Comparison of ENCODE assay signal across 8 cellular contexts in the genomic region with DNA sequence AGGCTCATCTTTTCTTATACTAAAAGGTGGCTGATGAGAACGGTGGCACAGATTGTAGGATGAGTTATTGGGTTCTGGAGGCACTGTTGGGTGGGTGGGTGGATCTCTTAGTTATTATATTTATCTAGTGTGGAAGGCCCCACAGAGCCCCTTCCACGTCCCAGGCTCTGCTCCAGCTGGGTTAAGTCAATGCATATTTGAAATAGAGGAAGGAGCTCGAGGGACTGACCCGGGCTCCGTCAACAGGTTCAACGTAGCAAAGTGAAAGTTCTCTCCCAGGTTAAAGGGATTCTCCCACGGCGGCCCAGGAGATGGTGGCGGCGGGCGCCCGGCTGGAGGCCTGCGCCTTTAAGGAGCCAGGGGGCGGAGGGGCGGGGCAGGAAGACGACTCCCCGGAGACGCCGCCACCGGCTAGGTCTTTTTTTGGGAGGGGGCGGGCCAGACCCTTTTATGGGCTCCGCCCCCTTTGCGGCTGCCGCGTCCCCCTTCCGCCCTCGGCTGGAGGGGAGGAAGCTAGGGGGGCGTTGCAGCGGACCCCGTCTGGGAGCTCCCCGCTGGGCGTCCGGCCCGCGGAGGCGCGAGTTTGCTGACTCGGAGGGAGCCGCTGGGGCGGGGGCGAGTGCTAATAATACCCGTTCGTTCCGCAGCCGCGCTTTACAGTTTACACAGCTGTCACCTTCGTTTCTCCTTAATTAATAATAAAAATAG. TPM values are rescaled to one million over a fixed set of nuclear protein-coding genes. Genes with fewer than 3 reads are reported as not detected.
DNase-seq lines count a peak whose midpoint lies in the region; ATAC-seq and TF ChIP-seq lines count a peak whose summit lies in the region.

No MANE protein-coding gene starts in this region.

- TF ChIP-seq RAD21 in liver (IDR thresholded peaks at IDR 0.05): peak in 1 of 2 donors; percentile 38

- peak overlapping the region; percentile 24 to 90 for H3K9ac ChIP-seq in liver (ENCODE audit: low read depth in 1 of 2, low read length in 2 of 2)

- H3K27me3 ChIP-seq in liver (ENCODE audit: control insufficient read depth in 4 of 4, insufficient read depth in 4 of 4, low read length in 3 of 4): no peaks in the 10 kb centered on the region

- under 1% methylated on average over 47 of the region's 47 CpGs for WGBS in liver

- peaks cover 0 to 3% (median under 1%) of the 10 kb centered on the region in 4 donors for H3K36me3 ChIP-seq in liver (ENCODE audit: control insufficient read depth in 4 of 4, insufficient read depth in 3 of 4, low read depth in 1 of 4, low read length in 3 of 4)

- DNase-seq in Ammon's horn (ENCODE audit: low spot score) (peak; percentile 87), NCI-H510A treated with DMSO at 0.1 percent for 48 hours (lab: John Stamatoyannopoulos, UW) (peak; percentile 95), dedifferentiated amniotic fluid mesenchymal stem cell (ENCODE audit: extremely low spot score) (peak; percentile 74)
- DNase-seq in activated CD4-positive, alpha-beta T cell treated with anti-CD3 and anti-CD28 coated beads for 48 hours: peak; percentile 95
- DNase-seq in stimulated activated CD4-positive, alpha-beta T cell treated with anti-CD3 and anti-CD28 coated beads, Interleukin-4, amount 100 ng/mL, for 1 hour: peak; percentile 94

- H3K4me1 ChIP-seq in liver (ENCODE audit: control insufficient read depth in 4 of 4, insufficient read depth in 4 of 4, low read length in 3 of 4): peaks cover 1 to 23% (median 11%) of the 10 kb centered on the region in 4 donors

- TF ChIP-seq CTCF in liver (IDR thresholded peaks at IDR 0.05; ENCODE audit: low read depth, low read length, missing input control): no peak

- TF ChIP-seq POLR2A in GM19193 (IDR thresholded peaks at IDR 0.05; ENCODE audit: extremely low read depth, insufficient read depth, insufficient read length): peak; percentile 19

- peak overlapping the region; percentile 77 to 90 (median 82) for H3K4me3 ChIP-seq in liver (ENCODE audit: low read depth in 1 of 3, low read length in 3 of 3)

- peak overlapping the region; percentile 82 to 90 for H3K27ac ChIP-seq in liver (ENCODE audit: low read depth in 1 of 2, low read length in 2 of 2)

- ATAC-seq in HG03432 (IDR thresholded peaks at IDR 0.05; ENCODE audit: unreplicated experiment): peak; percentile 72

- H3K9me3 ChIP-seq in liver (ENCODE audit: control insufficient read depth in 4 of 4, low read length in 3 of 4): no peaks in the 10 kb centered on the region

TF ChIP-seq in liver, 16 proteins besides CTCF, POLR2A, EP300 and RAD21:
- TF ChIP-seq HNF4A (conservative IDR thresholded peaks at IDR 0.05): peak; percentile 47 to 60
- TF ChIP-seq, protein P1, sequence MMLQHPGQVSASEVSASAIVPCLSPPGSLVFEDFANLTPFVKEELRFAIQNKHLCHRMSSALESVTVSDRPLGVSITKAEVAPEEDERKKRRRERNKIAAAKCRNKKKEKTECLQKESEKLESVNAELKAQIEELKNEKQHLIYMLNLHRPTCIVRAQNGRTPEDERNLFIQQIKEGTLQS (IDR thresholded peaks at IDR 0.05): no peak
- TF ChIP-seq, protein P2, sequence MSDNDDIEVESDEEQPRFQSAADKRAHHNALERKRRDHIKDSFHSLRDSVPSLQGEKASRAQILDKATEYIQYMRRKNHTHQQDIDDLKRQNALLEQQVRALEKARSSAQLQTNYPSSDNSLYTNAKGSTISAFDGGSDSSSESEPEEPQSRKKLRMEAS (IDR thresholded peaks at IDR 0.05): no peak
- TF ChIP-seq YY1 (IDR thresholded peaks at IDR 0.05): peak; percentile 66
- TF ChIP-seq, protein P3, sequence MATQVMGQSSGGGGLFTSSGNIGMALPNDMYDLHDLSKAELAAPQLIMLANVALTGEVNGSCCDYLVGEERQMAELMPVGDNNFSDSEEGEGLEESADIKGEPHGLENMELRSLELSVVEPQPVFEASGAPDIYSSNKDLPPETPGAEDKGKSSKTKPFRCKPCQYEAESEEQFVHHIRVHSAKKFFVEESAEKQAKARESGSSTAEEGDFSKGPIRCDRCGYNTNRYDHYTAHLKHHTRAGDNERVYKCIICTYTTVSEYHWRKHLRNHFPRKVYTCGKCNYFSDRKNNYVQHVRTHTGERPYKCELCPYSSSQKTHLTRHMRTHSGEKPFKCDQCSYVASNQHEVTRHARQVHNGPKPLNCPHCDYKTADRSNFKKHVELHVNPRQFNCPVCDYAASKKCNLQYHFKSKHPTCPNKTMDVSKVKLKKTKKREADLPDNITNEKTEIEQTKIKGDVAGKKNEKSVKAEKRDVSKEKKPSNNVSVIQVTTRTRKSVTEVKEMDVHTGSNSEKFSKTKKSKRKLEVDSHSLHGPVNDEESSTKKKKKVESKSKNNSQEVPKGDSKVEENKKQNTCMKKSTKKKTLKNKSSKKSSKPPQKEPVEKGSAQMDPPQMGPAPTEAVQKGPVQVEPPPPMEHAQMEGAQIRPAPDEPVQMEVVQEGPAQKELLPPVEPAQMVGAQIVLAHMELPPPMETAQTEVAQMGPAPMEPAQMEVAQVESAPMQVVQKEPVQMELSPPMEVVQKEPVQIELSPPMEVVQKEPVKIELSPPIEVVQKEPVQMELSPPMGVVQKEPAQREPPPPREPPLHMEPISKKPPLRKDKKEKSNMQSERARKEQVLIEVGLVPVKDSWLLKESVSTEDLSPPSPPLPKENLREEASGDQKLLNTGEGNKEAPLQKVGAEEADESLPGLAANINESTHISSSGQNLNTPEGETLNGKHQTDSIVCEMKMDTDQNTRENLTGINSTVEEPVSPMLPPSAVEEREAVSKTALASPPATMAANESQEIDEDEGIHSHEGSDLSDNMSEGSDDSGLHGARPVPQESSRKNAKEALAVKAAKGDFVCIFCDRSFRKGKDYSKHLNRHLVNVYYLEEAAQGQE (IDR thresholded peaks at IDR 0.05): peak; percentile 59
- no peak for TF ChIP-seq FOXA2 (IDR thresholded peaks at IDR 0.05)
- TF ChIP-seq RXRA (IDR thresholded peaks at IDR 0.05): peak; percentile 42 to 53
- TF ChIP-seq JUND (IDR thresholded peaks at IDR 0.05): peak in 1 of 2 donors; percentile 75
- no peak for TF ChIP-seq TAF1 (conservative IDR thresholded peaks at IDR 0.05)
- TF ChIP-seq HNF4G (IDR thresholded peaks at IDR 0.05): no peak
- peak; percentile 56 for TF ChIP-seq NR2F2 (IDR thresholded peaks at IDR 0.05)
- TF ChIP-seq SP1 (IDR thresholded peaks at IDR 0.05): peak; percentile 71
- peak in 1 of 2 donors; percentile 79 for TF ChIP-seq GABPA (IDR thresholded peaks at IDR 0.05 in 1 of 2, conservative IDR thresholded peaks at IDR 0.05 in 1 of 2)
- TF ChIP-seq EGR1 (IDR thresholded peaks at IDR 0.05; ENCODE audit: low read depth in 2 of 2): peak in 1 of 2 donors; percentile 52
- TF ChIP-seq FOXA1 (IDR thresholded peaks at IDR 0.05): no peak
- TF ChIP-seq, protein P4, sequence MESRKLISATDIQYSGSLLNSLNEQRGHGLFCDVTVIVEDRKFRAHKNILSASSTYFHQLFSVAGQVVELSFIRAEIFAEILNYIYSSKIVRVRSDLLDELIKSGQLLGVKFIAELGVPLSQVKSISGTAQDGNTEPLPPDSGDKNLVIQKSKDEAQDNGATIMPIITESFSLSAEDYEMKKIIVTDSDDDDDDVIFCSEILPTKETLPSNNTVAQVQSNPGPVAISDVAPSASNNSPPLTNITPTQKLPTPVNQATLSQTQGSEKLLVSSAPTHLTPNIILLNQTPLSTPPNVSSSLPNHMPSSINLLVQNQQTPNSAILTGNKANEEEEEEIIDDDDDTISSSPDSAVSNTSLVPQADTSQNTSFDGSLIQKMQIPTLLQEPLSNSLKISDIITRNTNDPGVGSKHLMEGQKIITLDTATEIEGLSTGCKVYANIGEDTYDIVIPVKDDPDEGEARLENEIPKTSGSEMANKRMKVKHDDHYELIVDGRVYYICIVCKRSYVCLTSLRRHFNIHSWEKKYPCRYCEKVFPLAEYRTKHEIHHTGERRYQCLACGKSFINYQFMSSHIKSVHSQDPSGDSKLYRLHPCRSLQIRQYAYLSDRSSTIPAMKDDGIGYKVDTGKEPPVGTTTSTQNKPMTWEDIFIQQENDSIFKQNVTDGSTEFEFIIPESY (IDR thresholded peaks at IDR 0.05): no peak
TF ChIP-seq in liver: peak in this region for 9.

RNA-seq across cellular contexts. Expression of a gene that starts 1.5 kb away (rescaled TPM):
- 10 to 100 TPM; 18.4 to 29.0 TPM for total RNA-seq in liver
- 10 to 100 TPM in 1 of 2 donors, 1 to 10 TPM in 1; 7.2 to 15.8 TPM for polyA plus RNA-seq in liver

RNA-seq across cellular contexts. Expression of a gene that starts 6.5 kb away (rescaled TPM):
- total RNA-seq in liver: 10 to 100 TPM in 1 of 2 donors, 1 to 10 TPM in 1; 9.9 to 23.6 TPM
- polyA plus RNA-seq in liver: 10 to 100 TPM in 1 of 2 donors, 1 to 10 TPM in 1; 9.4 to 31.5 TPM

RNA-seq across cellular contexts. Expression of a gene that starts 20.9 kb away (rescaled TPM):
- total RNA-seq in liver: not detected
- polyA plus RNA-seq in liver: not detected

RNA-seq across cellular contexts. Expression of a gene that starts 31.1 kb away (rescaled TPM):
- under 1 TPM in 1 of 2 donors, not detected in 1; 0.09 TPM for total RNA-seq in liver
- polyA plus RNA-seq in liver: under 1 TPM; 0.06 to 0.21 TPM

Comparison
In these comparisons a context has a peak if more than half of its experiments do, and no peak if none do; other contexts are left out.
1. Peak in every context shown above with its lines: DNase-seq, ATAC-seq, H3K4me3 ChIP-seq and H3K27ac ChIP-seq.